ENCODE assay signal across 1 cellular context in the genomic region with DNA sequence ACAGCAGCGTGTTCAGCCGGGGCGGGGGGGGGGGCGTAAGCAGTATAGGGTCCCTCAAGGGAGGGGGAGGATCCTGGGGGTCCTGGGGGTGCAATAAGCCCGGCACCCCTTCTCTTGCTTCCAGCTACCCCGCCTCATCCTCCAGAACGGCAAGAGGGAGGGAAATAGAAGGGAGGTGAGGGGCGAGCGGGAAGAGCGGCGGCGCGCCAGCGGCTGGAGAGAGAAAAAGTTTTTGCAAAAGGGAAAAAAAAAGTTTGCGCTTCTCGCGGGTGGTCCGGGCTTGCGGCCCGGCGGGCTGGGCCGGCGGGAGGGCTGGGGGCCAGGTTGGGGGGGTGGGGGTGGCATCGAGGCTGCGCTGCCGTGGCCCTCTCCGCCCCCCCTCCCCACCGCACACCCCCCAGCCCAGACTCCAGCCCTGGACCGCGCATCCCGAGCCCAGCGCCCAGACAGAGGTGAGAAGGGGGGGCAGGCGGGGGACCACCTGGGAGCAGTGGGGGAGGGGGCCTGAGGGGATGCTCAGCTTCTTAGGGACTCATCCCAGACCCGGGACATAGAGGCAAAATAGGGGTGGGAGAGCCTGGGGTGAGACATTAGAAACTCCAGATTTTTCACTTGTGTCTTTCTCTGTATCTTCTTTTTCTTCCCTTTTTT.
TF ChIP-seq lines count a peak whose summit lies in the region.

A gene (plus strand): TSS at position 36 of the 651 bp plus-strand sequence. CDS start 3,907 bp downstream, outside the sequence.

TF ChIP-seq in H1, 55 proteins besides CTCF, POLR2A, EP300 and RAD21:
- TF ChIP-seq CEBPB (IDR thresholded peaks at IDR 0.05; ENCODE audit: low read depth, low read length) (no peak), PHF8 (conservative IDR thresholded peaks at IDR 0.05; ENCODE audit: low read depth, low read length) (peak; percentile 45; the same call in 1 of the 2 replicates), TBP (IDR thresholded peaks at IDR 0.05; ENCODE audit: low read depth, low read length) (no peak), ASH2L (IDR thresholded peaks at IDR 0.05; ENCODE audit: low read length) (peak; percentile 37)
